ENCODE assay signal across 8 cellular contexts in genomic region chr11:134253189-134253993, GRCh38. TPM values are rescaled to one million over a fixed set of nuclear protein-coding genes. Genes with fewer than 3 reads are reported as not detected.
DNase-seq lines count a peak whose midpoint lies in the region; ATAC-seq and TF ChIP-seq lines count a peak whose summit lies in the region.

TSS of gene ACAD8 (plus strand) at chr11:134253568. CDS start at chr11:134253601, 33 bp downstream.
TSS of gene THYN1 (minus strand) at chr11:134253352. CDS start at chr11:134252882, 470 bp downstream.

- peaks cover 14% of the 10 kb centered on the region for H3K36me3 Mint-ChIP-seq in CD4-positive, CD25-positive, alpha-beta regulatory T cell

- H3K27ac ChIP-seq in CD4-positive, CD25-positive, alpha-beta regulatory T cell (ENCODE audit: insufficient read depth, low read length, poor library complexity, severe bottlenecking), result peak within 1 kb of the TSS; percentile 63
- peak within 1 kb of the TSS; percentile 29 to 86 (median 54) for H3K27ac ChIP-seq in right lobe of liver

- H3K9me3 ChIP-seq in CD4-positive, CD25-positive, alpha-beta regulatory T cell (ENCODE audit: control insufficient read depth in 2 of 2, low read length in 2 of 2), result no peaks in the 10 kb centered on the region
- H3K9me3 ChIP-seq in right lobe of liver, result no peaks in the 10 kb centered on the region

- H3K27ac Mint-ChIP-seq in CD4-positive, CD25-positive, alpha-beta regulatory T cell, result peak within 1 kb of the TSS; percentile 45 to 93 (median 92)

- H3K27me3 ChIP-seq in CD4-positive, CD25-positive, alpha-beta regulatory T cell (ENCODE audit: control insufficient read depth, insufficient read depth, low read length), result no peaks in the 10 kb centered on the region
- no peaks in the 10 kb centered on the region for H3K27me3 ChIP-seq in right lobe of liver

- H3K9me3 Mint-ChIP-seq in CD4-positive, CD25-positive, alpha-beta regulatory T cell, result no peaks in the 10 kb centered on the region

- 0% methylated on average over 24 of the region's 70 CpGs for WGBS in right lobe of liver (ENCODE audit: insufficient coverage, low coverage, low lambda C conversion rate, missing lambda C conversion rate)

- TF ChIP-seq POLR2A in right lobe of liver (IDR thresholded peaks at IDR 0.05), result peak; percentile 63

- H3K4me3 Mint-ChIP-seq in CD4-positive, CD25-positive, alpha-beta regulatory T cell, result peak within 1 kb of the TSS; percentile 92 to 100 (median 98)

- peaks cover 27% of the 10 kb centered on the region for H3K4me1 ChIP-seq in CD4-positive, CD25-positive, alpha-beta regulatory T cell (ENCODE audit: control insufficient read depth, insufficient read depth, low read length, poor library complexity, severe bottlenecking)
- peaks cover 0 to 34% (median 13%) of the 10 kb centered on the region in 4 donors for H3K4me1 ChIP-seq in right lobe of liver

- peak; percentile 36 to 52 (median 43) for TF ChIP-seq CTCF in right lobe of liver (IDR thresholded peaks at IDR 0.05)

- peaks cover 28 to 48% (median 37%) of the 10 kb centered on the region in 4 donors for H3K4me1 Mint-ChIP-seq in CD4-positive, CD25-positive, alpha-beta regulatory T cell

- peak; percentile 94 to 98 (median 96) for DNase-seq in CD4-positive, CD25-positive, alpha-beta regulatory T cell
- DNase-seq in NCI-H82 (lab: John Stamatoyannopoulos, UW) (peak; percentile 98), dermis microvascular lymphatic vessel endothelial cell (ENCODE audit: low read depth in 2 of 2) (peak; percentile 92 to 98), right lobe of liver (peak; percentile 97 to 98 (median 98))
- DNase-seq in activated CD4-positive, alpha-beta T cell treated with anti-CD3 and anti-CD28 coated beads, Interleukin-2, amount 50 U/mL, for 48 hours, result peak; percentile 93 to 95
- DNase-seq in stimulated activated CD4-positive, alpha-beta T cell treated with anti-CD3 and anti-CD28 coated beads, Interleukin-4, amount 100 ng/mL, for 4 hours, result peak; percentile 89 to 97

- H3K4me3 ChIP-seq in CD4-positive, CD25-positive, alpha-beta regulatory T cell (ENCODE audit: low read depth, low read length), result peak within 1 kb of the TSS; percentile 100
- peak within 1 kb of the TSS; percentile 89 to 98 (median 93) for H3K4me3 ChIP-seq in right lobe of liver

- no peaks in the 10 kb centered on the region for H3K27me3 Mint-ChIP-seq in CD4-positive, CD25-positive, alpha-beta regulatory T cell

- intact Hi-C loops in right lobe of liver (cut with DNase I), result no loop called here

- peaks cover 39% of the 10 kb centered on the region for H3K36me3 ChIP-seq in CD4-positive, CD25-positive, alpha-beta regulatory T cell (ENCODE audit: control insufficient read depth, insufficient read depth, low read length)
- peaks cover 0 to 17% (median 3%) of the 10 kb centered on the region in 4 donors for H3K36me3 ChIP-seq in right lobe of liver

- peak; percentile 100 for ATAC-seq in CD4-positive, CD25-positive, alpha-beta regulatory T cell (ENCODE audit: low read depth in 2 of 2)
- ATAC-seq in GM19397 (IDR thresholded peaks at IDR 0.05; ENCODE audit: unreplicated experiment) (peak; percentile 99), HG03571 (IDR thresholded peaks at IDR 0.05; ENCODE audit: unreplicated experiment) (peak; percentile 100), right lobe of liver (peak; percentile 97 to 99 (median 98))

RNA-seq across cellular contexts. Expression of gene ACAD8, which starts in this region (rescaled TPM):
- total RNA-seq in CD4-positive, CD25-positive, alpha-beta regulatory T cell, result 28.7 TPM
- 10 to 100 TPM; 18.6 to 22.6 (median 19.9) TPM for polyA plus RNA-seq in CD4-positive, CD25-positive, alpha-beta regulatory T cell
- 18.4 and 19.8 TPM in 2 replicates for total RNA-seq in dermis microvascular lymphatic vessel endothelial cell
- 10 to 100 TPM; 19.1 to 28.3 (median 24.4) TPM for total RNA-seq in right lobe of liver

RNA-seq across cellular contexts. Expression of gene THYN1, which starts in this region (rescaled TPM):
- total RNA-seq in CD4-positive, CD25-positive, alpha-beta regulatory T cell, result 35.2 TPM
- polyA plus RNA-seq in CD4-positive, CD25-positive, alpha-beta regulatory T cell, result 100 to 1,000 TPM; 138 to 148 (median 144) TPM
- 43.5 and 52.0 TPM in 2 replicates for total RNA-seq in dermis microvascular lymphatic vessel endothelial cell
- total RNA-seq in right lobe of liver, result 10 to 100 TPM; 11.7 to 39.2 (median 20.6) TPM

Comparison
In these comparisons a context has a peak if more than half of its experiments do, and no peak if none do; other contexts are left out.
1. Peak in every context shown above with its lines: DNase-seq, ATAC-seq, H3K4me3 ChIP-seq and H3K27ac ChIP-seq.